ENCODE assay signal across 8 cellular contexts in the genomic region with DNA sequence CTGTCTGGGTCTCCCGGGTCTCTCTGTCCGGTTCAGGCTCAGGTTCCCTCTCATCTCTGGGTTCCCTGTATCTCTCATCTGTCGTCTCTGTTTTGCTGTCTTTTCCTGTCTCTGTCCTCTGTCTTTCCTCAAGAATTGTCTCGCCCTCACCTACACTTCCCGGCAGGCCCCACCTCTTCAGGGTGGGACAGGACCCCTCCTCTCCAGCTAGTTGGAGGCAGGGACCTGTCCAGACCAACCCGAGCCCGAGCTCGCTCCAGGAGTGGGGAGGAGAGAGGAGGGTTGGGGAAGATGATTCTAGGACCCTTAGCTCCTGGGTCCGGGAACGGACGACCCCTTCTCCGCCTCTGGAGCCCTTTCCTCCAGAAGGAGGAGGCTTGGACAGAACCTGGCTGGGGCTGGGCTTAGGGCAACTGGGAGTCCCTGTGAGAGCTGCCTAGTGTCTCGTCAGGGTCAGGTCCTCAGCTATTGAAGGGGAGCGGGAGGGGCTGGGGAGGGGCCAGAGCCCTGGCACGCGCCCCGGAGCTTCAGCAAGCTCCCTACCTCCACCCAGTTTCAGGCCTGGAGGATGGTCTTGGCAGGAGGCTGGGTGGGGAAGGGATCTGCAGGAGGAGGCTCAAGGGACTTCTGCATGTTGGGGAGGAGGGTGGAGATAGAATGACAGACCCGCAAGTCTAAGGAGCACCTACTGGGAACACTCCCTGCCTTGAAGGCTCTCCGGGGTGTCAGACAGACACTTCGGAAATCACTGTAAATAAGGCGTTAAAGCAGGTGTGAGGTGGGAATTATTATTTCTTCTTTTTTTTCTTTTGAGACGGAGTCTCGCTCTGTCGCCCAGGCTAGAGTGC. TPM values are rescaled to one million over a fixed set of nuclear protein-coding genes. Genes with fewer than 3 reads are reported as not detected.
DNase-seq lines count a peak whose midpoint lies in the region; ATAC-seq and TF ChIP-seq lines count a peak whose summit lies in the region.

No MANE protein-coding gene starts in this region.

- H3K27me3 ChIP-seq in AG04450 (ENCODE audit: control insufficient read depth, insufficient read depth, low read length) (peaks cover 11% of the 10 kb centered on the region), suprapubic skin (no peaks in the 10 kb centered on the region)

- H3K27ac ChIP-seq in AG04450 (ENCODE audit: low read depth, low read length) (no peak overlapping the region), suprapubic skin (peak overlapping the region; percentile 16)

- POLR2A ChIA-PET in AG04450 (lab: Yijun Ruan, JAX): no interaction called here

- H3K4me3 ChIP-seq in AG04450 (ENCODE audit: low read depth, low read length) (peak overlapping the region; percentile 62), astrocyte of the cerebellum (ENCODE audit: low read depth, low read length) (peak overlapping the region; percentile 86), suprapubic skin (peak overlapping the region; percentile 62)

- TF ChIP-seq CTCF in AG04450 (IDR thresholded peaks at IDR 0.05; ENCODE audit: low read depth, low read length): no peak
- TF ChIP-seq CTCF in astrocyte of the cerebellum (IDR thresholded peaks at IDR 0.05; ENCODE audit: low read depth, low read length, missing control alignments): no peak
- no peak for TF ChIP-seq CTCF in suprapubic skin (IDR thresholded peaks at IDR 0.05)

- WGBS in suprapubic skin: 32% methylated on average over 23 of the region's 24 CpGs

- DNase-seq in AG04450 (ENCODE audit: low read depth, low spot score): no peak
- peak in 72 of 76 experiments; percentile 12 to 83 (median 65) for DNase-seq in HUDEP-2 (lab: John Stamatoyannopoulos, UW; ENCODE audit: unreplicated experiment in 76 of 76)
- no peak for DNase-seq in astrocyte of the cerebellum (ENCODE audit: low read depth)
- peak; percentile 83 for DNase-seq in islet precursor cell
- DNase-seq in suprapubic skin (ENCODE audit: low spot score in 2 of 2): peak in 1 of 2 donors; percentile 70
- no peak for DNase-seq in dedifferentiated amniotic fluid mesenchymal stem cell (ENCODE audit: extremely low spot score)
- DNase-seq in NOMO-1 (lab: John Stamatoyannopoulos, UW; ENCODE audit: unreplicated experiment in 2 of 2): no peak

- TF ChIP-seq POLR2A in suprapubic skin (IDR thresholded peaks at IDR 0.05): no peak

- H3K4me1 ChIP-seq in suprapubic skin: peaks cover 26% of the 10 kb centered on the region

- ATAC-seq in GM21737 (IDR thresholded peaks at IDR 0.05; ENCODE audit: unreplicated experiment): no peak

- in situ Hi-C loops in astrocyte of the cerebellum (cut with HindIII; ENCODE audit: low sequenced_read_pairs): no loop called here

- H3K36me3 ChIP-seq in suprapubic skin: no peaks in the 10 kb centered on the region

- TF ChIP-seq EP300 in suprapubic skin (IDR thresholded peaks at IDR 0.05): no peak

- H3K9me3 ChIP-seq in AG04450 (ENCODE audit: control insufficient read depth, insufficient read depth, low read length) (no peaks in the 10 kb centered on the region; the same call in 1 of the 2 replicates), suprapubic skin (no peaks in the 10 kb centered on the region)

- CTCF ChIA-PET in AG04450 (lab: Charles Lee): interaction anchor here (0.6 to 1.7 kb wide), 5 partner anchors 11 to 146 kb away, joined by 3 to 5 read pairs (median 4); no protein-coding TSS in a partner anchor

RNA-seq across cellular contexts. Expression of gene EPB41, which starts 26.3 kb away (rescaled TPM):
- 6.5 and 7.8 TPM in 2 replicates for polyA plus RNA-seq in AG04450 (2011; rRNA removed)
- 11.2 TPM in 2 replicates for polyA minus RNA-seq in AG04450 (2011; rRNA and poly(A)+ RNA removed)
- 10 to 100 TPM; 45.7 to 79.5 (median 67.1) TPM for total RNA-seq in suprapubic skin

Comparison
In these comparisons a context has a peak if more than half of its experiments do, and no peak if none do; other contexts are left out.
1. DNase-seq: peak in HUDEP-2 (72 of 76) and islet precursor cell (single experiment); none in AG04450 (single experiment), astrocyte of the cerebellum (single experiment), dedifferentiated amniotic fluid mesenchymal stem cell (single experiment) and NOMO-1 (0 of 2).
2. Peak in every context shown above with its lines, with median percentiles within 50 percentile points of each other: H3K4me3 ChIP-seq.